ENCODE assay signal across 1 cellular context in genomic region chr14:52422650-52423356, GRCh38.
TF ChIP-seq lines count a peak whose summit lies in the region.

No MANE protein-coding gene starts in this region.

TF ChIP-seq in SK-N-SH treated with all-trans-retinoic acid at 6 μM for 48 hours, 23 proteins besides CTCF, POLR2A, EP300 and RAD21 (continued from another document):
- no peak for TF ChIP-seq PATZ1 (CRISPR knock-in tag; IDR thresholded peaks at IDR 0.05; ENCODE audit: borderline replicate concordance)
- TF ChIP-seq SNAI2 (CRISPR knock-in tag; IDR thresholded peaks at IDR 0.05) = peak; percentile 81
- TF ChIP-seq ZFP3 (CRISPR knock-in tag; IDR thresholded peaks at IDR 0.05) = 0 out of 2 replicates have a peak, but pooled peaks have one; percentile 43
TF ChIP-seq in SK-N-SH treated with all-trans-retinoic acid at 6 μM for 48 hours: peak in this region for 8.
